9 cellular contexts compared by ENCODE assay signal in the genomic region with DNA sequence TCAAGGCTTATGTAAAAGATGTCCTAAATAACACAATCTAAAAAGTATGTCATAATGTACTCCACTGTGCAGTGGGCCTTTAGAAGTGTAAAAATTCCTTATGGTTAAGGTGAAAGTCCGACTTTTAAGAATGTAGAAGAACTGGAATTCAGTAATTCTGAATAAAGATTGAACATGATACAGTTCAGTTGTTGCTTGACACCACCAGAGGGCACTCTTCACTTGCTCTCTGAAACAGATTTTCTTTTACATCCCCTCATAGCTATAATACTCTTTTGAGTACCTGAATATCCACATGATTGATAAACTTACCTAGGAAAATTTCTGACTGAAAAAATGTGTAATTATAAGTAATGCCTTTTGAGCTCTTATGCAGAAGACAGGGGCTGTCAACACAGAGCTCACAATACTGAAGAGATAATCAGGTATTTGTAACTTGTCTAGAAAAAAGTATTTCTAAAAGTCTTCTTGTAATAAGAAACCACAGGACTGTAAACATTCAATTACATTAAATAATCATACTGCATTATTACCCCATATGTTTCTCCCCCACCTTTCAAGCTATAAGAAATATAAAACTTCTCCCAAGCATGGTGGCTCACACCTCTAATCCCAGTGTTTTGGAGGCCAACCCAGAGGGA.
DNase-seq lines count a peak whose midpoint lies in the region; ATAC-seq, FAIRE-seq and TF ChIP-seq lines count a peak whose summit lies in the region.
"Had no signal": no experiment of that assay in that cellular context is flagged by ENCODE, and none has a peak within 500 bp of the region (broad histone marks: within the 10 kb centered on the region; RNA-seq: fewer than 3 reads in every experiment).

No MANE protein-coding gene starts in this region.

- TF ChIP-seq CTCF in GM10248 (IDR thresholded peaks at IDR 0.05; ENCODE audit: control extremely low read depth, extremely low read depth, low read depth, missing control alignments): peak; percentile 46
- TF ChIP-seq CTCF in activated CD8-positive, alpha-beta T cell treated with anti-CD3 and anti-CD28 coated beads for 36 hours (IDR thresholded peaks at IDR 0.05): peak; percentile 93

- POLR2A ChIA-PET in GM10248 (lab: Yijun Ruan, JAX): interaction anchor here (1.0 kb wide), 1 partner anchor 315 kb away, joined by 3 read pairs; the partner anchor contains the start of gene PREP
- POLR2A ChIA-PET in activated CD8-positive, alpha-beta T cell treated with anti-CD3 and anti-CD28 coated beads for 36 hours (lab: Charles Lee): no interaction called here

- no peak for FAIRE-seq in small intestine (lab: Jason Lieb, UNC)

- H3K9me3 Mint-ChIP-seq in activated CD8-positive, alpha-beta T cell treated with anti-CD3 and anti-CD28 coated beads for 36 hours: no peaks in the 10 kb centered on the region

- H3K36me3 Mint-ChIP-seq in activated CD8-positive, alpha-beta T cell treated with anti-CD3 and anti-CD28 coated beads for 36 hours (ENCODE audit: low read depth): no peaks in the 10 kb centered on the region

- H3K4me3 Mint-ChIP-seq in activated CD8-positive, alpha-beta T cell treated with anti-CD3 and anti-CD28 coated beads for 36 hours: no peak overlapping the region

- intact Hi-C loops in activated CD8-positive, alpha-beta T cell treated with anti-CD3 and anti-CD28 coated beads for 36 hours (cut with micrococcal nuclease): loop anchor here (1.0 to 5.0 kb wide), 2 partner anchors 315 to 337 kb away; partner anchors contain the start of gene PREP
- intact Hi-C loops in right cardiac atrium (cut with DNase I): loop anchor here in 2 of 4 donors (5.0 kb wide), 2 partner anchors 315 to 335 kb away; partner anchors contain the start of gene PREP (in 1 of the 2)

- peaks cover 4% of the 10 kb centered on the region for H3K27me3 Mint-ChIP-seq in activated CD8-positive, alpha-beta T cell treated with anti-CD3 and anti-CD28 coated beads for 36 hours

- H3K27ac Mint-ChIP-seq in activated CD8-positive, alpha-beta T cell treated with anti-CD3 and anti-CD28 coated beads for 36 hours: no peak overlapping the region

- H3K4me3 ChIP-seq in right cardiac atrium (ENCODE audit: low read length): no peak overlapping the region
- no peak overlapping the region for H3K4me3 ChIP-seq in small intestine (ENCODE audit: low read depth in 1 of 2, low read length in 2 of 2)
- H3K4me3 ChIP-seq: SJSA1 had no signal

- no peak overlapping the region for H3K27ac ChIP-seq in right cardiac atrium (ENCODE audit: low read length)
- H3K27ac ChIP-seq in small intestine (ENCODE audit: low read depth in 1 of 2, low read length in 1 of 2): no peak overlapping the region
- H3K27ac ChIP-seq: SJSA1 had no signal

- CTCF ChIA-PET in GM10248 (lab: Yijun Ruan, JAX): interaction anchor here (0.7 to 4.8 kb wide), 45 partner anchors 9 to 1219 kb away, joined by 3 to 63 read pairs (median 4); partner anchors contain the start of gene PREP
- CTCF ChIA-PET in activated CD8-positive, alpha-beta T cell treated with anti-CD3 and anti-CD28 coated beads for 36 hours (lab: Charles Lee): interaction anchor here (0.7 to 3.8 kb wide), 45 partner anchors 9 to 640 kb away, joined by 3 to 39 read pairs (median 4); partner anchors contain the start of gene PREP

- H3K36me3 ChIP-seq in small intestine (ENCODE audit: control insufficient read depth in 2 of 2, insufficient read depth in 2 of 2, low read length in 2 of 2): no peaks in the 10 kb centered on the region
- H3K36me3 ChIP-seq: SJSA1 had no signal

- H3K9me3 ChIP-seq in right cardiac atrium (ENCODE audit: control insufficient read depth, low read length) (no peaks in the 10 kb centered on the region), small intestine (ENCODE audit: control insufficient read depth, low read depth) (no peaks in the 10 kb centered on the region)
- H3K9me3 ChIP-seq: SJSA1 had no signal

- DNase-seq in AG20443 (ENCODE audit: low spot score): peak; percentile 51
- peak; percentile 48 for DNase-seq in GM10248 (ENCODE audit: extremely low spot score)
- peak; percentile 80 for DNase-seq in NCI-H2171 treated with DMSO at 0.1 percent for 48 hours (lab: John Stamatoyannopoulos, UW)
- peak; percentile 49 for DNase-seq in activated CD8-positive, alpha-beta T cell treated with anti-CD3 and anti-CD28 coated beads for 36 hours
- no peak for DNase-seq in right cardiac atrium
- DNase-seq in small intestine: peak; percentile 56

- no peaks in the 10 kb centered on the region for H3K4me1 Mint-ChIP-seq in activated CD8-positive, alpha-beta T cell treated with anti-CD3 and anti-CD28 coated beads for 36 hours (ENCODE audit: low read depth)

- H3K27me3 ChIP-seq in right cardiac atrium (ENCODE audit: control insufficient read depth, insufficient read depth) (no peaks in the 10 kb centered on the region), small intestine (ENCODE audit: control insufficient read depth in 2 of 2, insufficient read depth in 2 of 2, low read length in 2 of 2) (no peaks in the 10 kb centered on the region)
- H3K27me3 ChIP-seq: SJSA1 had no signal

- H3K4me1 ChIP-seq in right cardiac atrium (ENCODE audit: control insufficient read depth, insufficient read depth, low read length) (no peaks in the 10 kb centered on the region), small intestine (ENCODE audit: control insufficient read depth in 2 of 2, insufficient read depth in 1 of 2, low read depth in 1 of 2, low read length in 1 of 2) (no peaks in the 10 kb centered on the region)
- H3K4me1 ChIP-seq: SJSA1 had no signal

- WGBS in right cardiac atrium: 3% methylated on average over 1 of the region's 1 CpG
- 0 to 3% (median 3%) methylated on average over 1 of the region's 1 CpG for WGBS in small intestine, 3 donors

- ATAC-seq in HG03045 (IDR thresholded peaks at IDR 0.05; ENCODE audit: unreplicated experiment): peak; percentile 67
- ATAC-seq in activated CD8-positive, alpha-beta T cell treated with anti-CD3 and anti-CD28 coated beads for 36 hours: peak; percentile 30
- peak; percentile 39 to 40 for ATAC-seq in right cardiac atrium
- no peak for ATAC-seq in GM21717 (IDR thresholded peaks at IDR 0.05; ENCODE audit: unreplicated experiment)

Comparison
In these comparisons a context has a peak if more than half of its experiments do, and no peak if none do; other contexts are left out.
1. DNase-seq: peak in AG20443 (single experiment), GM10248 (single experiment), NCI-H2171 treated with DMSO at 0.1 percent for 48 hours (single experiment), activated CD8-positive, alpha-beta T cell treated with anti-CD3 and anti-CD28 coated beads for 36 hours (single experiment) and small intestine (single experiment); none in right cardiac atrium (0 of 3).